In genomic region chr12:64780531-64781373, GRCh38 we compare ENCODE assay signal across 8 cellular contexts. TPM values are rescaled to one million over a fixed set of nuclear protein-coding genes. Genes with fewer than 3 reads are reported as not detected.
DNase-seq lines count a peak whose midpoint lies in the region; ATAC-seq and TF ChIP-seq lines count a peak whose summit lies in the region.

No MANE protein-coding gene starts in this region.

- dilution Hi-C loops in mammary epithelial cell (cut with HindIII; ENCODE audit: low sequenced_read_pairs) = no loop called here

- CTCF ChIA-PET in mammary epithelial cell (lab: Charles Lee; ENCODE audit: low non-redundant PET) = interaction anchor here (0.7 kb wide), 1 partner anchor 15 kb away, joined by 6 read pairs; no protein-coding TSS in a partner anchor

- H3K4me3 ChIP-seq in Peyer's patch (peak overlapping the region; percentile 46 to 87 (median 68)), mammary epithelial cell (replicated peaks in 1 of 3; ENCODE audit: insufficient read depth in 1 of 3, low read depth in 2 of 3, low read length in 3 of 3) (peak overlapping the region; percentile 21 to 47 (median 35))

- H3K27ac ChIP-seq in Peyer's patch = peak overlapping the region; percentile 8 to 88 (median 60)
- no peak overlapping the region for H3K27ac ChIP-seq in mammary epithelial cell (ENCODE audit: insufficient read depth, low read depth, low read length)

- ATAC-seq in HG02852 (IDR thresholded peaks at IDR 0.05; ENCODE audit: unreplicated experiment) = peak; percentile 59
- ATAC-seq in left lobe of liver = peak; percentile 90
- ATAC-seq in stimulated activated naive B cell treated with anti-CD40 and anti-IgM and Interleukin-4, amounts not matched to agents 10 μg/mL and 1 μg/mL and 100 μg/mL, for 72 hours (replicated peaks) = peak; percentile 63 to 67

- BruUV-seq in mammary epithelial cell (replicated peaks; lab: Mats Ljungman, UMichigan) = no TSS peak

- H3K79me2 ChIP-seq in mammary epithelial cell (ENCODE audit: insufficient read depth, low read length) = no peaks in the 10 kb centered on the region

- peak overlapping the region; percentile 78 to 85 for H3K4me3 Mint-ChIP-seq in stimulated activated naive B cell treated with anti-CD40 and anti-IgM and Interleukin-4, amounts not matched to agents 10 μg/mL and 1 μg/mL and 100 μg/mL, for 72 hours

- peak overlapping the region; percentile 83 for H2AFZ ChIP-seq in mammary epithelial cell (ENCODE audit: low read depth, low read length)

- peaks cover 50 to 67% of the 10 kb centered on the region in 2 donors for H3K27me3 Mint-ChIP-seq in stimulated activated naive B cell treated with anti-CD40 and anti-IgM and Interleukin-4, amounts not matched to agents 10 μg/mL and 1 μg/mL and 100 μg/mL, for 72 hours

- WGBS in mammary epithelial cell (ENCODE audit: low coverage, missing lambda C conversion rate) = under 1% methylated on average over 19 of the region's 113 CpGs

- H4K20me1 ChIP-seq in mammary epithelial cell (ENCODE audit: insufficient read depth, low read length) = no peaks in the 10 kb centered on the region

- no peak overlapping the region for H3K27ac Mint-ChIP-seq in stimulated activated naive B cell treated with anti-CD40 and anti-IgM and Interleukin-4, amounts not matched to agents 10 μg/mL and 1 μg/mL and 100 μg/mL, for 72 hours

- TF ChIP-seq CTCF in Peyer's patch (IDR thresholded peaks at IDR 0.05) (peak in 1 of 6 experiments; percentile 19), mammary epithelial cell (conservative IDR thresholded peaks at IDR 0.05 in 1 of 2, IDR thresholded peaks at IDR 0.05 in 1 of 2; ENCODE audit: extremely low read depth in 1 of 2, insufficient read depth in 1 of 2, low read depth in 1 of 2, low read length in 2 of 2) (peak in 1 of 2 donors; percentile 25)

- peak in 1 of 2 donors; percentile 17 for TF ChIP-seq POLR2A in Peyer's patch (IDR thresholded peaks at IDR 0.05)

- peaks cover 4 to 12% of the 10 kb centered on the region in 2 donors for H3K36me3 Mint-ChIP-seq in stimulated activated naive B cell treated with anti-CD40 and anti-IgM and Interleukin-4, amounts not matched to agents 10 μg/mL and 1 μg/mL and 100 μg/mL, for 72 hours

- no peak overlapping the region for H3K9ac ChIP-seq in mammary epithelial cell (ENCODE audit: insufficient read depth, low read length)

- H3K27me3 ChIP-seq in Peyer's patch (no peaks in the 10 kb centered on the region), mammary epithelial cell (ENCODE audit: insufficient read depth, low read length) (peaks cover 30% of the 10 kb centered on the region)

- H3K9me3 ChIP-seq in Peyer's patch (peaks cover 0 to 3% (median 0%) of the 10 kb centered on the region in 4 donors), mammary epithelial cell (replicated peaks; ENCODE audit: insufficient read depth, low read length) (peaks cover 3% of the 10 kb centered on the region)

- in situ Hi-C loops in mammary epithelial cell (cut with MboI; ENCODE audit: low sequenced_read_pairs in 2 of 2) = no loop called here

- H3K4me1 ChIP-seq in Peyer's patch = peaks cover 0 to 24% (median 4%) of the 10 kb centered on the region in 4 donors
- H3K4me1 ChIP-seq in mammary epithelial cell (ENCODE audit: insufficient read depth, low read length) = peaks cover 11% of the 10 kb centered on the region

- H3K4me2 ChIP-seq in mammary epithelial cell (ENCODE audit: insufficient read depth, low read depth, low read length) = peak overlapping the region; percentile 92

- DNase-seq in GM03348 (ENCODE audit: low spot score) (peak; percentile 43), Peyer's patch (peak; percentile 21 to 84 (median 76)), mammary epithelial cell (peak; percentile 24), left lobe of liver (ENCODE audit: low spot score) (peak; percentile 75), H4 (ENCODE audit: low spot score) (no peak)
- DNase-seq in stimulated activated naive B cell treated with anti-CD40 and anti-IgM and Interleukin-4, amounts not matched to agents 10 μg/mL and 1 μg/mL and 100 μg/mL, for 72 hours = no peak
- DNase-seq in effector CD8-positive, alpha-beta T cell (lab: John Stamatoyannopoulos, UW) = no peak

- H3K9me3 Mint-ChIP-seq in stimulated activated naive B cell treated with anti-CD40 and anti-IgM and Interleukin-4, amounts not matched to agents 10 μg/mL and 1 μg/mL and 100 μg/mL, for 72 hours = peaks cover 5 to 18% of the 10 kb centered on the region in 2 donors

- peaks cover 11 to 19% of the 10 kb centered on the region in 2 donors for H3K4me1 Mint-ChIP-seq in stimulated activated naive B cell treated with anti-CD40 and anti-IgM and Interleukin-4, amounts not matched to agents 10 μg/mL and 1 μg/mL and 100 μg/mL, for 72 hours

- H3K36me3 ChIP-seq in Peyer's patch = no peaks in the 10 kb centered on the region
- no peaks in the 10 kb centered on the region for H3K36me3 ChIP-seq in mammary epithelial cell (ENCODE audit: insufficient read depth, low read length)

- intact Hi-C loops in mammary epithelial cell (cut with micrococcal nuclease) = no loop called here

RNA-seq across cellular contexts. Expression of gene GNS, which starts 21.5 kb away (rescaled TPM):
- total RNA-seq in Peyer's patch (100 to 1,000 TPM in 2 of 4 donors, 10 to 100 TPM in 2; 19.8 to 146 (median 102) TPM), mammary epithelial cell (100 to 1,000 TPM in 1 of 2 donors, 10 to 100 TPM in 1; 57.6 to 135 TPM), left lobe of liver (41.2 TPM)
- 37.0 TPM for polyA plus RNA-seq in mammary epithelial cell
- 260 TPM for polyA minus RNA-seq in mammary epithelial cell
- 88.8 and 98.0 TPM in 2 replicates for total RNA-seq in H4 (2014; rRNA removed; shearing (Covaris generic))

RNA-seq across cellular contexts. Expression of gene TBC1D30, which starts 43.7 kb away (rescaled TPM):
- total RNA-seq in Peyer's patch = 10 to 100 TPM in 3 of 4 donors, 1 to 10 TPM in 1; 7.8 to 16.8 (median 10.9) TPM
- total RNA-seq in mammary epithelial cell = under 1 TPM; 0.17 to 0.59 TPM
- polyA plus RNA-seq in mammary epithelial cell = 0.49 TPM
- not detected for polyA minus RNA-seq in mammary epithelial cell
- total RNA-seq in left lobe of liver = 2.1 TPM
- total RNA-seq in H4 (2014; rRNA removed; shearing (Covaris generic)) = 0.66 and 1.5 TPM in 2 replicates

Comparison
In these comparisons a context has a peak if more than half of its experiments do, and no peak if none do; other contexts are left out.
1. DNase-seq: peak in GM03348 (single experiment), Peyer's patch (3 of 3), mammary epithelial cell (single experiment) and left lobe of liver (single experiment); none in stimulated activated naive B cell treated with anti-CD40 and anti-IgM and Interleukin-4, amounts not matched to agents 10 μg/mL and 1 μg/mL and 100 μg/mL, for 72 hours (single experiment), effector CD8-positive, alpha-beta T cell (single experiment) and H4 (single experiment).
2. Peak in every context shown above with its lines, with median percentiles within 50 percentile points of each other: ATAC-seq.